Comparison of ENCODE assay signal across 10 cellular contexts in genomic region chr2:55115795-55116597, GRCh38.
DNase-seq lines count a peak whose midpoint lies in the region; ATAC-seq and TF ChIP-seq lines count a peak whose summit lies in the region.
"Had no signal": no experiment of that assay in that cellular context is flagged by ENCODE, and none has a peak within 500 bp of the region (broad histone marks: within the 10 kb centered on the region; RNA-seq: fewer than 3 reads in every experiment).

No MANE protein-coding gene starts in this region.

- no peaks in the 10 kb centered on the region for H3K36me3 Mint-ChIP-seq in MCF 10A (ENCODE audit: insufficient read depth, unreplicated experiment)
- no peaks in the 10 kb centered on the region for H3K36me3 Mint-ChIP-seq in naive thymus-derived CD8-positive, alpha-beta T cell

- intact Hi-C loops in MCF 10A (cut with micrococcal nuclease) = no loop called here
- intact Hi-C loops in breast epithelium (cut with DNase I; ENCODE audit: low total_unique reads) = no loop called here

- H3K9me3 ChIP-seq in breast epithelium (no peaks in the 10 kb centered on the region), SK-N-MC (ENCODE audit: low read depth, low read length) (no peaks in the 10 kb centered on the region)

- ATAC-seq in esophagus mucosa = peak; percentile 53
- ATAC-seq in HG03571 (IDR thresholded peaks at IDR 0.05; ENCODE audit: unreplicated experiment) = no peak
- no peak for ATAC-seq in naive thymus-derived CD8-positive, alpha-beta T cell

- peaks cover 26% of the 10 kb centered on the region for H3K4me1 Mint-ChIP-seq in MCF 10A (ENCODE audit: insufficient read depth, unreplicated experiment)
- peaks cover 0 to 28% (median 3%) of the 10 kb centered on the region in 4 donors for H3K4me1 Mint-ChIP-seq in naive thymus-derived CD8-positive, alpha-beta T cell

- no peak overlapping the region for H3K27ac Mint-ChIP-seq in MCF 10A (ENCODE audit: low read depth, unreplicated experiment)
- H3K27ac Mint-ChIP-seq in naive thymus-derived CD8-positive, alpha-beta T cell = no peak overlapping the region

- no peak overlapping the region for H3K27ac ChIP-seq in breast epithelium
- H3K27ac ChIP-seq in SK-N-MC = 0 out of 2 replicates have a peak overlapping the region, but pooled peaks have one; percentile 37

- no peaks in the 10 kb centered on the region for H3K9me3 Mint-ChIP-seq in MCF 10A (ENCODE audit: unreplicated experiment)
- H3K9me3 Mint-ChIP-seq in naive thymus-derived CD8-positive, alpha-beta T cell = no peaks in the 10 kb centered on the region

- H3K9ac ChIP-seq in SK-N-MC (ENCODE audit: insufficient read length) = no peak overlapping the region

- no peak for TF ChIP-seq POLR2A in breast epithelium (IDR thresholded peaks at IDR 0.05)

- H3K4me3 ChIP-seq in breast epithelium (no peak overlapping the region), SK-N-MC (no peak overlapping the region)

- H3K27me3 Mint-ChIP-seq in MCF 10A (ENCODE audit: insufficient read depth, unreplicated experiment) = no peaks in the 10 kb centered on the region
- H3K27me3 Mint-ChIP-seq in naive thymus-derived CD8-positive, alpha-beta T cell = peaks cover 0 to 3% (median 0%) of the 10 kb centered on the region in 5 donors

- TF ChIP-seq CTCF in MCF 10A (IDR thresholded peaks at IDR 0.05; ENCODE audit: unreplicated experiment) (no peak), breast epithelium (IDR thresholded peaks at IDR 0.05) (no peak)

- H3K4me3 Mint-ChIP-seq in MCF 10A (ENCODE audit: unreplicated experiment) = no peak overlapping the region
- no peak overlapping the region for H3K4me3 Mint-ChIP-seq in naive thymus-derived CD8-positive, alpha-beta T cell

- peaks cover 0 to 2% of the 10 kb centered on the region in 2 donors for H3K4me1 ChIP-seq in breast epithelium

- H3K27me3 ChIP-seq in breast epithelium = no peaks in the 10 kb centered on the region

- H3K36me3 ChIP-seq in breast epithelium (no peaks in the 10 kb centered on the region), SK-N-MC (ENCODE audit: insufficient read depth, low read length) (no peaks in the 10 kb centered on the region)

- POLR2A ChIA-PET in MCF 10A (lab: Yijun Ruan, JAX) = interaction anchor here (0.6 to 1.8 kb wide), 5 partner anchors 8 to 65 kb away, joined by 3 to 7 read pairs (median 3); no protein-coding TSS in a partner anchor
- POLR2A ChIA-PET in naive thymus-derived CD8-positive, alpha-beta T cell (lab: Charles Lee) = interaction anchor here (0.7 kb wide), 1 partner anchor 113 kb away, joined by 4 read pairs; no protein-coding TSS in a partner anchor

- CTCF ChIA-PET in MCF 10A (lab: Yijun Ruan, JAX) = interaction anchor here (0.7 to 1.1 kb wide), 2 partner anchors 60 to 101 kb away, joined by 3 read pairs; no protein-coding TSS in a partner anchor

- DNase-seq in MCF 10A (ENCODE audit: unreplicated experiment) (peak; percentile 47), breast epithelium (ENCODE audit: low spot score in 2 of 2) (no peak), SK-N-MC (ENCODE audit: low read depth, low spot score) (no peak), ureter (ENCODE audit: low spot score) (peak; percentile 28), DMS153 (lab: John Stamatoyannopoulos, UW) (no peak)
- no peak for DNase-seq in naive thymus-derived CD8-positive, alpha-beta T cell
- DNase-seq: activated CD8-positive, alpha-beta memory T cell treated with anti-CD3 and anti-CD28 coated beads, Interleukin-2, amount 50 U/mL, for 4 hours; NCI-H2171 had no signal

- no TSS peak for BruUV-seq in MCF 10A (replicated peaks; lab: Mats Ljungman, UMichigan)

Comparison
In these comparisons a context has a peak if more than half of its experiments do, and no peak if none do; other contexts are left out.
1. DNase-seq: peak in MCF 10A (single experiment) and ureter (single experiment); none in breast epithelium (0 of 2), SK-N-MC (single experiment), DMS153 (single experiment) and naive thymus-derived CD8-positive, alpha-beta T cell (0 of 10).